ENCODE assay signal across 15 cellular contexts in genomic region chr2:23271230-23271629, GRCh38.
DNase-seq lines count a peak whose midpoint lies in the region; TF ChIP-seq lines count a peak whose summit lies in the region.
"Had no signal": no experiment of that assay in that cellular context is flagged by ENCODE, and none has a peak within 500 bp of the region (broad histone marks: within the 10 kb centered on the region; RNA-seq: fewer than 3 reads in every experiment).

No MANE protein-coding gene starts in this region.

- peaks cover 2% of the 10 kb centered on the region for H3K4me1 ChIP-seq in mesenchymal stem cell (ENCODE audit: control insufficient read depth, insufficient read depth, low read depth, low read length)
- no peaks in the 10 kb centered on the region for H3K4me1 ChIP-seq in suprapubic skin

- H3K4ac ChIP-seq in mesenchymal stem cell (ENCODE audit: low read depth in 1 of 2, low read length in 2 of 2) = no peak overlapping the region

- 96% methylated on average over 4 of the region's 4 CpGs for WGBS in mesenchymal stem cell
- WGBS in suprapubic skin = 75% methylated on average over 4 of the region's 4 CpGs

- no peak overlapping the region for H2BK120ac ChIP-seq in mesenchymal stem cell (ENCODE audit: low read depth, low read length)

- peaks cover 4% of the 10 kb centered on the region for H3K9me3 Mint-ChIP-seq in chondrocyte (ENCODE audit: low read depth)
- H3K9me3 Mint-ChIP-seq in nephron progenitor cell = no peaks in the 10 kb centered on the region
- H3K9me3 Mint-ChIP-seq: GM23338, H9 had no signal

- no peak overlapping the region for H2BK12ac ChIP-seq in mesenchymal stem cell (ENCODE audit: low read length in 2 of 2)

- H3K18ac ChIP-seq in mesenchymal stem cell (ENCODE audit: low read depth in 1 of 2, low read length in 2 of 2) = no peak overlapping the region

- H3K4me3 Mint-ChIP-seq in chondrocyte (ENCODE audit: unreplicated experiment) (no peak overlapping the region), nephron progenitor cell (no peak overlapping the region)
- H3K4me3 Mint-ChIP-seq: CD4-positive, alpha-beta memory T cell; GM23338; H9 had no signal

- H3K27ac ChIP-seq in mesenchymal stem cell (ENCODE audit: low read length, poor library complexity, severe bottlenecking) (no peak overlapping the region), suprapubic skin (no peak overlapping the region)

- H3K4me1 Mint-ChIP-seq in chondrocyte (ENCODE audit: low read depth) (peaks cover 50% of the 10 kb centered on the region), nephron progenitor cell (peaks cover 9% of the 10 kb centered on the region)
- H3K4me1 Mint-ChIP-seq: CD4-positive, alpha-beta memory T cell; H9 had no signal

- no peak overlapping the region for H3K14ac ChIP-seq in mesenchymal stem cell (ENCODE audit: low read length in 2 of 2)

- H3K27ac Mint-ChIP-seq in chondrocyte (ENCODE audit: unreplicated experiment) = peak overlapping the region; percentile 36
- peak overlapping the region; percentile 43 for H3K27ac Mint-ChIP-seq in nephron progenitor cell
- H3K27ac Mint-ChIP-seq: CD4-positive, alpha-beta memory T cell; GM23338; H9 had no signal

- TF ChIP-seq CTCF in chondrocyte (IDR thresholded peaks at IDR 0.05) (no peak), nephron progenitor cell (IDR thresholded peaks at IDR 0.05) (no peak), suprapubic skin (IDR thresholded peaks at IDR 0.05) (no peak)

- H3K36me3 ChIP-seq in mesenchymal stem cell (ENCODE audit: control insufficient read depth in 1 of 2, insufficient read depth in 2 of 2, low read depth in 1 of 2, low read length in 2 of 2) = no peaks in the 10 kb centered on the region
- H3K36me3 ChIP-seq in suprapubic skin = no peaks in the 10 kb centered on the region

- H3K9me3 ChIP-seq in mesenchymal stem cell (ENCODE audit: control insufficient read depth, low read length) (no peaks in the 10 kb centered on the region), suprapubic skin (no peaks in the 10 kb centered on the region)

- TF ChIP-seq POLR2A in suprapubic skin (IDR thresholded peaks at IDR 0.05) = no peak

- DNase-seq in chondrocyte (ENCODE audit: low spot score) = no peak
- no peak for DNase-seq in mesenchymal stem cell
- no peak for DNase-seq in nephron progenitor cell
- no peak for DNase-seq in cerebellum (ENCODE audit: low spot score)
- no peak for DNase-seq in RKO (ENCODE audit: low spot score)
- DNase-seq in suprapubic skin (ENCODE audit: low spot score in 2 of 2) = no peak
- DNase-seq: C1 segment of cervical spinal cord; Calu3; CD4-positive, alpha-beta memory T cell; COR-L47; DMS53; DMS79 treated with DMSO at 0.1 percent for 48 hours; GF-D8; H9 had no signal

- no peak overlapping the region for H3K9ac ChIP-seq in mesenchymal stem cell (ENCODE audit: low read length)

- H3K36me3 Mint-ChIP-seq in chondrocyte (ENCODE audit: low read depth) (no peaks in the 10 kb centered on the region), nephron progenitor cell (ENCODE audit: low read depth) (no peaks in the 10 kb centered on the region)
- H3K36me3 Mint-ChIP-seq: CD4-positive, alpha-beta memory T cell had no signal

- no peak overlapping the region for H3K23ac ChIP-seq in mesenchymal stem cell (ENCODE audit: low read length in 2 of 2)

- H2BK15ac ChIP-seq in mesenchymal stem cell (ENCODE audit: low read depth, poor library complexity, severe bottlenecking) = no peak overlapping the region

- no peak for TF ChIP-seq EP300 in suprapubic skin (IDR thresholded peaks at IDR 0.05)

- no peak overlapping the region for H2AFZ ChIP-seq in mesenchymal stem cell (ENCODE audit: low read depth, low read length)
- H2AFZ ChIP-seq: GM23338 had no signal

- H4K91ac ChIP-seq in mesenchymal stem cell (ENCODE audit: low read length) = no peak overlapping the region

- H2AK5ac ChIP-seq in mesenchymal stem cell (ENCODE audit: low read length, severe bottlenecking) = peak overlapping the region; percentile 91

- H3K4me3 ChIP-seq in mesenchymal stem cell (ENCODE audit: insufficient read depth in 1 of 2, low read depth in 1 of 2, low read length in 2 of 2) = no peak overlapping the region
- no peak overlapping the region for H3K4me3 ChIP-seq in suprapubic skin
- H3K4me3 ChIP-seq: GM23338 had no signal

- H3K4me2 ChIP-seq in mesenchymal stem cell (ENCODE audit: low read length, poor library complexity, severe bottlenecking) = no peak overlapping the region
- H3K4me2 ChIP-seq: GM23338 had no signal

- H3K27me3 ChIP-seq in mesenchymal stem cell (ENCODE audit: control insufficient read depth in 1 of 2, insufficient read depth in 1 of 2, low read length in 2 of 2) = no peaks in the 10 kb centered on the region
- no peaks in the 10 kb centered on the region for H3K27me3 ChIP-seq in suprapubic skin

- H3K79me1 ChIP-seq in mesenchymal stem cell (replicated peaks; ENCODE audit: low read length, poor library complexity, severe bottlenecking) = no peaks in the 10 kb centered on the region

- H3K27me3 Mint-ChIP-seq in chondrocyte (ENCODE audit: low read depth) (no peaks in the 10 kb centered on the region), nephron progenitor cell (ENCODE audit: low read depth, poor library complexity) (peaks cover 5% of the 10 kb centered on the region)

- no peak overlapping the region for H4K8ac ChIP-seq in mesenchymal stem cell (ENCODE audit: low read length)

- H2BK5ac ChIP-seq in mesenchymal stem cell (ENCODE audit: low read depth, low read length, poor library complexity, severe bottlenecking) = peak overlapping the region; percentile 44
